ENCODE assay signal across 2 cellular contexts in the genomic region with DNA sequence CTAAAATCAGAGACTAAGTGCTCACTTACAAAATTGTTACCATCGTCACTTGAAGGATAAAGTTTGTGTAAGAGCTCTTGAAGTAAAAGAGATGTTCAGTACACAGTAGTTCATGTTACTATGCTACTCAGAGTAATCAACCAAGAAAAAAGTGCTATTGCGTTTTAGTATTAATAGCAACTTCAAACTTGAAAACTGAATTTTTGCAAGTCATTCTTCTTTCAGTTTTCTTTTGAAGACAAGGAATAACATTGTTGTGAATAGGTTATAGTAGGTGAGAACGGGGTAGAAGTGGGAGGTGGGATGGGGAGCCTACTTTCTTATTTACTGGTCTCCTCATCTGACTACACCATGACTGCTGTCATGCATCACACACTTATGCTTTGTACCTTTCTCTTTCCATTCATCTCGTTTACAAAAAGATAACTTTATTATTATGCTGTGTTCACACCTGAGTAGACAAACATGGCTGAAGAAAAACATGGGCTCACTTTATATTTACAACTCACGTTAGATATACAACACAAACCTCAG.
TF ChIP-seq lines count a peak whose summit lies in the region.

No MANE protein-coding gene starts in this region.

TF ChIP-seq in A549, 52 proteins besides CTCF, POLR2A, EP300 and RAD21:
- no peak for TF ChIP-seq CBX8 (IDR thresholded peaks at IDR 0.05)
- no peak for TF ChIP-seq RFX5 (IDR thresholded peaks at IDR 0.05)
- TF ChIP-seq NFE2L2 (conservative IDR thresholded peaks at IDR 0.05; ENCODE audit: low read length): peak; percentile 60
- TF ChIP-seq MAX (IDR thresholded peaks at IDR 0.05): no peak
- no peak for TF ChIP-seq HDAC2 (IDR thresholded peaks at IDR 0.05)
- TF ChIP-seq MAFK (IDR thresholded peaks at IDR 0.05; ENCODE audit: partially characterized antibody): peak; percentile 24
- no peak for TF ChIP-seq KDM1A (IDR thresholded peaks at IDR 0.05; ENCODE audit: low read depth)
- TF ChIP-seq, protein P1, sequence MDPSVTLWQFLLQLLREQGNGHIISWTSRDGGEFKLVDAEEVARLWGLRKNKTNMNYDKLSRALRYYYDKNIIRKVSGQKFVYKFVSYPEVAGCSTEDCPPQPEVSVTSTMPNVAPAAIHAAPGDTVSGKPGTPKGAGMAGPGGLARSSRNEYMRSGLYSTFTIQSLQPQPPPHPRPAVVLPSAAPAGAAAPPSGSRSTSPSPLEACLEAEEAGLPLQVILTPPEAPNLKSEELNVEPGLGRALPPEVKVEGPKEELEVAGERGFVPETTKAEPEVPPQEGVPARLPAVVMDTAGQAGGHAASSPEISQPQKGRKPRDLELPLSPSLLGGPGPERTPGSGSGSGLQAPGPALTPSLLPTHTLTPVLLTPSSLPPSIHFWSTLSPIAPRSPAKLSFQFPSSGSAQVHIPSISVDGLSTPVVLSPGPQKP (IDR thresholded peaks at IDR 0.05; ENCODE audit: low read depth, low read length): no peak

TF ChIP-seq in GM12878, 131 proteins besides CTCF, POLR2A, EP300 and RAD21:
- TF ChIP-seq ZBTB40 (IDR thresholded peaks at IDR 0.05; ENCODE audit: borderline replicate concordance): peak; percentile 80
- TF ChIP-seq SREBF2 (IDR thresholded peaks at IDR 0.05; ENCODE audit: low read length): no peak
TF ChIP-seq in GM12878: peak in this region for 1.
